In genomic region chr18:46343456-46343855, GRCh38 we compare ENCODE assay signal across 12 cellular contexts.
DNase-seq lines count a peak whose midpoint lies in the region; ATAC-seq and TF ChIP-seq lines count a peak whose summit lies in the region.
"Had no signal": no experiment of that assay in that cellular context is flagged by ENCODE, and none has a peak within 500 bp of the region (broad histone marks: within the 10 kb centered on the region; RNA-seq: fewer than 3 reads in every experiment).

No MANE protein-coding gene starts in this region.

- H3K4me3 Mint-ChIP-seq in activated naive CD8-positive, alpha-beta T cell, result no peak overlapping the region
- H3K4me3 Mint-ChIP-seq in activated naive CD8-positive, alpha-beta T cell treated with anti-CD3 and anti-CD28 coated beads for 36 hours, result no peak overlapping the region
- H3K4me3 Mint-ChIP-seq in T-cell, result peak overlapping the region in 1 of 3 donors; percentile 64
- H3K4me3 Mint-ChIP-seq: activated T-cell treated with anti-CD3 and anti-CD28 coated beads, Interleukin-2, amount 50 U/mL, for 4 hours had no signal

- no peak for TF ChIP-seq POLR2A in thyroid gland (IDR thresholded peaks at IDR 0.05)

- H3K4me3 ChIP-seq in thyroid gland (replicated peaks in 1 of 3), result no peak overlapping the region
- H3K4me3 ChIP-seq: dorsolateral prefrontal cortex had no signal

- H3K9me3 Mint-ChIP-seq in activated naive CD8-positive, alpha-beta T cell (ENCODE audit: low read depth), result no peaks in the 10 kb centered on the region
- H3K9me3 Mint-ChIP-seq in activated naive CD8-positive, alpha-beta T cell treated with anti-CD3 and anti-CD28 coated beads for 36 hours, result no peaks in the 10 kb centered on the region
- H3K9me3 Mint-ChIP-seq in T-cell, result no peaks in the 10 kb centered on the region
- H3K9me3 Mint-ChIP-seq: activated T-cell treated with anti-CD3 and anti-CD28 coated beads, Interleukin-2, amount 50 U/mL, for 4 hours had no signal

- WGBS in thyroid gland, 2 donors, result 82 to 91% methylated on average over 7 of the region's 7 CpGs

- H3K36me3 Mint-ChIP-seq in activated naive CD8-positive, alpha-beta T cell, result no peaks in the 10 kb centered on the region
- no peaks in the 10 kb centered on the region for H3K36me3 Mint-ChIP-seq in activated naive CD8-positive, alpha-beta T cell treated with anti-CD3 and anti-CD28 coated beads for 36 hours
- H3K36me3 Mint-ChIP-seq in T-cell, result no peaks in the 10 kb centered on the region

- peak overlapping the region in 2 of 3 donors; percentile 40 to 68 for H3K27ac ChIP-seq in thyroid gland

- no peaks in the 10 kb centered on the region for H3K9me3 ChIP-seq in thyroid gland

- H3K27me3 Mint-ChIP-seq in activated naive CD8-positive, alpha-beta T cell, result peaks cover 2% of the 10 kb centered on the region
- H3K27me3 Mint-ChIP-seq in activated naive CD8-positive, alpha-beta T cell treated with anti-CD3 and anti-CD28 coated beads for 36 hours, result peaks cover 10% of the 10 kb centered on the region
- H3K27me3 Mint-ChIP-seq in T-cell, result peaks cover 4 to 5% of the 10 kb centered on the region in 2 donors

- no peak for DNase-seq in activated naive CD8-positive, alpha-beta T cell treated with anti-CD3 and anti-CD28 coated beads for 36 hours
- DNase-seq in T-cell (no peak), left ventricle myocardium superior (peak; percentile 40), thyroid gland (no peak), islet precursor cell (no peak), NCI-H1105 (lab: John Stamatoyannopoulos, UW) (no peak)
- DNase-seq: HCEC 1CT, SW 1271 had no signal

- CTCF ChIA-PET in T-cell (lab: Charles Lee), result no interaction called here

- no peaks in the 10 kb centered on the region for H3K36me3 ChIP-seq in thyroid gland

- POLR2A ChIA-PET in T-cell (lab: Charles Lee), result no interaction called here

- peak overlapping the region; percentile 22 for H3K27ac Mint-ChIP-seq in activated naive CD8-positive, alpha-beta T cell
- H3K27ac Mint-ChIP-seq in activated naive CD8-positive, alpha-beta T cell treated with anti-CD3 and anti-CD28 coated beads for 36 hours, result no peak overlapping the region
- peak overlapping the region; percentile 77 to 83 for H3K27ac Mint-ChIP-seq in T-cell

- H3K27me3 ChIP-seq in thyroid gland, result no peaks in the 10 kb centered on the region
- H3K27me3 ChIP-seq: dorsolateral prefrontal cortex had no signal

- H3K4me1 ChIP-seq in thyroid gland, result peaks cover 12 to 16% of the 10 kb centered on the region in 2 donors

- ATAC-seq in T-cell (replicated peaks in 1 of 4) (peak in 1 of 4 experiments; percentile 6), left ventricle myocardium superior (peak; percentile 83), HG02798 (IDR thresholded peaks at IDR 0.05; ENCODE audit: poor library complexity, unreplicated experiment) (no peak)

- intact Hi-C loops in left ventricle myocardium superior (cut with micrococcal nuclease), result no loop called here
- intact Hi-C loops in thyroid gland (cut with DNase I), result no loop called here

- TF ChIP-seq CTCF in thyroid gland (IDR thresholded peaks at IDR 0.05), result no peak

- H3K4me1 Mint-ChIP-seq in activated naive CD8-positive, alpha-beta T cell (ENCODE audit: low read depth), result peaks cover 29% of the 10 kb centered on the region
- H3K4me1 Mint-ChIP-seq in activated naive CD8-positive, alpha-beta T cell treated with anti-CD3 and anti-CD28 coated beads for 36 hours, result peaks cover 25% of the 10 kb centered on the region
- peaks cover 30 to 51% (median 37%) of the 10 kb centered on the region in 3 donors for H3K4me1 Mint-ChIP-seq in T-cell
